14 cellular contexts compared by ENCODE assay signal in the genomic region with DNA sequence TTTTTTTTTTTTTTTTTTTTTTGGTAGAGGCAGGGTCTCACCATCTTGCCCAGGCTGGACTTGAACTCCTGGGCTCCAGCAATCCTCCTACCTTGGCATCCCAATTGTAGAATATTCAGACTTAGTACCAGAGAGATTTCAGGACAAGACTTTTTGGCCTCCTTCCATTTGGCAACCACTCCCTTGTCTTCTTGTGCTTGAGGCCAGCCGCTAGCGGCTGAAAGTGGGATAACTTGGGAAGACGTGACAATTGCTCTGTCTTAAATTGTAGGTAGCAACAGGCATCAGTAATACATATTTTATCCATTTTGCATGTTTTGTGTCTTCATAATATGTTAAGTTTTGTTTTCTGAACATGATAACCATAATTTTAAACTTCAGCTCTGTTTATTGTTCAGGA. TPM values are rescaled to one million over a fixed set of nuclear protein-coding genes. Genes with fewer than 3 reads are reported as not detected.
A peak's percentile ranks its signal among the peaks of the same experiment; 100 is the strongest.
DNase-seq lines count a peak whose midpoint lies in the region; TF ChIP-seq lines count a peak whose summit lies in the region.
"Had no signal": no experiment of that assay in that cellular context is flagged by ENCODE, and none has a peak within 500 bp of the region (broad histone marks: within the 10 kb centered on the region; RNA-seq: fewer than 3 reads in every experiment).

No MANE protein-coding gene starts in this region.

- H3K9me3 ChIP-seq in adrenal gland (replicated peaks in 1 of 3) (no peaks in the 10 kb centered on the region), spleen (no peaks in the 10 kb centered on the region)
- H3K9me3 ChIP-seq: vagina had no signal

- H3K36me3 ChIP-seq in adrenal gland (replicated peaks in 1 of 2) (no peaks in the 10 kb centered on the region), spleen (peaks cover 0 to 4% (median 0%) of the 10 kb centered on the region in 6 donors)
- H3K36me3 ChIP-seq: vagina had no signal

- peak; percentile 30 for DNase-seq in D341Med (ENCODE audit: low spot score)
- peak; percentile 50 to 84 (median 72) for DNase-seq in adrenal gland
- peak; percentile 49 for DNase-seq in fibroblast of the aortic adventitia (ENCODE audit: low read depth)
- DNase-seq in mucosa of gallbladder (ENCODE audit: low spot score) = peak; percentile 53
- DNase-seq in RKO (ENCODE audit: low spot score) = no peak
- DNase-seq in superior temporal gyrus (ENCODE audit: extremely low spot score) = no peak
- no peak for DNase-seq in SKM-1 treated with dmso at 0.1 percent for 144 hours (lab: John Stamatoyannopoulos, UW; ENCODE audit: unreplicated experiment)
- DNase-seq in spleen = no peak
- DNase-seq: activated CD8-positive, alpha-beta T cell treated with anti-CD3 and anti-CD28 coated beads, Interleukin-2, amount 10 ng/mL, durations not matched to agents 7 days and 5 days; Calu3; mesenchymal stem cell; MV-4-11 had no signal

- intact Hi-C loops in adrenal gland (cut with DNase I) (no loop called here), spleen (cut with DNase I; ENCODE audit: low total_unique reads) (no loop called here)

- TF ChIP-seq CTCF in adrenal gland (IDR thresholded peaks at IDR 0.05) (peak; percentile 11 to 55 (median 47)), fibroblast of the aortic adventitia (IDR thresholded peaks at IDR 0.05; ENCODE audit: insufficient read depth, low read length) (peak; percentile 31), spleen (IDR thresholded peaks at IDR 0.05 in 8 of 11, conservative IDR thresholded peaks at IDR 0.05 in 3 of 11) (no peak)

- H3K27ac ChIP-seq in adrenal gland (no peak overlapping the region), spleen (no peak overlapping the region)
- H3K27ac ChIP-seq: vagina had no signal

- H3K4me1 ChIP-seq in adrenal gland (replicated peaks in 1 of 2) (peaks cover 0 to 16% of the 10 kb centered on the region in 2 donors), spleen (peaks cover 0 to 9% (median 6%) of the 10 kb centered on the region in 6 donors)
- H3K4me1 ChIP-seq: vagina had no signal

- H3K4me3 ChIP-seq in adrenal gland = no peak overlapping the region
- no peak overlapping the region for H3K4me3 ChIP-seq in fibroblast of the aortic adventitia (ENCODE audit: low read depth, low read length)
- H3K4me3 ChIP-seq in spleen = no peak overlapping the region
- H3K4me3 ChIP-seq: GM23338, vagina had no signal

- H3K27me3 ChIP-seq in adrenal gland (no peaks in the 10 kb centered on the region), spleen (replicated peaks in 1 of 7) (no peaks in the 10 kb centered on the region)
- H3K27me3 ChIP-seq: vagina had no signal

- TF ChIP-seq POLR2A in adrenal gland (IDR thresholded peaks at IDR 0.05) (no peak), spleen (IDR thresholded peaks at IDR 0.05) (no peak)

- WGBS in adrenal gland, 4 donors = 22 to 32% (median 26%) methylated on average over 3 of the region's 3 CpGs
- 56 to 89% (median 83%) methylated on average over 3 of the region's 3 CpGs for WGBS in spleen, 5 donors

RNA-seq across cellular contexts. Expression of gene TTN, which starts 53.3 kb away (rescaled TPM):
- total RNA-seq in adrenal gland = 10 to 100 TPM in 1 of 8 donors, 1 to 10 TPM in 7; 1.2 to 19.5 (median 2.7) TPM
- polyA plus RNA-seq in adrenal gland = 1 to 10 TPM in 1 of 3 donors, under 1 TPM in 2; 0.05 to 4.3 (median 0.47) TPM
- total RNA-seq in fibroblast of the aortic adventitia (ENCODE audit: low replicate concordance) = 0.16 and 5.5 TPM in 2 replicates
- total RNA-seq in mucosa of gallbladder = 92.5 TPM
- 10 to 100 TPM; 15.0 to 28.5 (median 21.8) TPM for total RNA-seq in spleen
- under 1 TPM; 0.23 to 0.67 (median 0.57) TPM for polyA plus RNA-seq in spleen

Comparison
In these comparisons a context has a peak if more than half of its experiments do, and no peak if none do; other contexts are left out.
1. DNase-seq: peak in D341Med (single experiment), adrenal gland (7 of 7), fibroblast of the aortic adventitia (single experiment) and mucosa of gallbladder (single experiment); none in RKO (single experiment), superior temporal gyrus (single experiment), SKM-1 treated with dmso at 0.1 percent for 144 hours (single experiment) and spleen (single experiment).
2. CTCF ChIP-seq: peak in adrenal gland (6 of 6) and fibroblast of the aortic adventitia (single experiment); none in spleen (0 of 11).